In genomic region chr5:178215263-178216002, GRCh38 we compare ENCODE assay signal across 2 cellular contexts.
TF ChIP-seq lines count a peak whose summit lies in the region.

No MANE protein-coding gene starts in this region.

TF ChIP-seq in SK-N-SH treated with all-trans-retinoic acid at 6 μM for 48 hours, 23 proteins besides CTCF, POLR2A, EP300 and RAD21 (continued from another document):
- TF ChIP-seq BACH2 (CRISPR knock-in tag; IDR thresholded peaks at IDR 0.05; ENCODE audit: borderline replicate concordance), result no peak
- no peak for TF ChIP-seq RARB (CRISPR knock-in tag; IDR thresholded peaks at IDR 0.05)
- no peak for TF ChIP-seq CREB5 (CRISPR knock-in tag; IDR thresholded peaks at IDR 0.05; ENCODE audit: low read depth)
- TF ChIP-seq SNAI2 (CRISPR knock-in tag; IDR thresholded peaks at IDR 0.05), result no peak
- no peak for TF ChIP-seq TCF4 (CRISPR knock-in tag; IDR thresholded peaks at IDR 0.05; ENCODE audit: borderline replicate concordance)
- no peak for TF ChIP-seq POU6F1 (CRISPR knock-in tag; IDR thresholded peaks at IDR 0.05; ENCODE audit: borderline replicate concordance, low read depth)
- no peak for TF ChIP-seq ZNF565 (CRISPR knock-in tag; conservative IDR thresholded peaks at IDR 0.05; ENCODE audit: low read depth)
- no peak for TF ChIP-seq ZFP30 (CRISPR knock-in tag; IDR thresholded peaks at IDR 0.05)
- TF ChIP-seq ESRRG (CRISPR knock-in tag; IDR thresholded peaks at IDR 0.05), result no peak

TF ChIP-seq in SK-N-SH, 30 proteins besides CTCF, POLR2A, EP300 and RAD21 (continued from another document):
- TF ChIP-seq TAF1 (IDR thresholded peaks at IDR 0.05; ENCODE audit: borderline replicate concordance, low read depth, low read length), result no peak
- no peak for TF ChIP-seq EZH2phosphoT487 (IDR thresholded peaks at IDR 0.05; ENCODE audit: borderline replicate concordance, low read depth)
- TF ChIP-seq YY1 (IDR thresholded peaks at IDR 0.05; ENCODE audit: low read depth), result no peak
- no peak for TF ChIP-seq REST (IDR thresholded peaks at IDR 0.05; ENCODE audit: low read depth, low read length)
